In the genomic region with DNA sequence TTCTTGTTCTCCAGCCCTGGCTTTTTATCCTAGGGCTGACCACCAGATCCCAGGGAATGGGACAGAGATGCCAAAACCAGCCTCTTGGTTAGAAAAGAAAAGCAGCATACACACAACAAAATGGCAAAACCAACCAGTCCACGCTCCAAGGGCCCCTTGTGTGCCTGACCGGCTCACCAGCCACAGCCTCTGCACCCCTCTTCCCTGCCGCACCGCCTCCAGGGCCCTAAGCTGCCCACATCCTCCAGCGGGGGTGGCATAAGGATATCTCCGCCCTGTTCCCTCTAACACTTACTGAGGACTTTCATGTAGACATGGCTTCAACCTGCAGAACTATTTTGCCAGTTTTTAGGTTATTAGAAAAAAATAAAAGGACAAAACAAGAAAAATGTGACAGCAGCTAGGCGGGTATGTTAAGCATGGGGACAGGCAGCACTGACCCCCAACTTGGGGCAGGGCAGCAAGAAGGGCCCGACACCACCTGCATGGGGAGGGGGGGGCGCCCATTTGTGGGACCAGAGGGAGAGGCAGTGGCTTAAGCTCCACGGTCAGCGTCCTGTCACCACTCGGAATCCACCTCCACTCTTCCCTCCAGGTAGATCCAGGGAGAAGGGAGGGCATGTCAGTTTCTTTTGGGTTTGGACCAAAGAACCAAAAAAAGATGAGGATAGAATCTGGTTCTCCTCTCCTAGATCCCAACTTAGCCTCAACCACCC, we compare ENCODE assay signal across 1 cellular context.
TF ChIP-seq lines count a peak whose summit lies in the region.

No MANE protein-coding gene starts in this region.

TF ChIP-seq in GM23338, 12 proteins besides CTCF, POLR2A, EP300 and RAD21 (continued from another document):
- TF ChIP-seq, protein P1, sequence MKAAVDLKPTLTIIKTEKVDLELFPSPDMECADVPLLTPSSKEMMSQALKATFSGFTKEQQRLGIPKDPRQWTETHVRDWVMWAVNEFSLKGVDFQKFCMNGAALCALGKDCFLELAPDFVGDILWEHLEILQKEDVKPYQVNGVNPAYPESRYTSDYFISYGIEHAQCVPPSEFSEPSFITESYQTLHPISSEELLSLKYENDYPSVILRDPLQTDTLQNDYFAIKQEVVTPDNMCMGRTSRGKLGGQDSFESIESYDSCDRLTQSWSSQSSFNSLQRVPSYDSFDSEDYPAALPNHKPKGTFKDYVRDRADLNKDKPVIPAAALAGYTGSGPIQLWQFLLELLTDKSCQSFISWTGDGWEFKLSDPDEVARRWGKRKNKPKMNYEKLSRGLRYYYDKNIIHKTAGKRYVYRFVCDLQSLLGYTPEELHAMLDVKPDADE (IDR thresholded peaks at IDR 0.05), result no peak
- TF ChIP-seq EZH2phosphoT487 (IDR thresholded peaks at IDR 0.05; ENCODE audit: unreplicated experiment) (no peak), ZNF114 (CRISPR knock-in tag; IDR thresholded peaks at IDR 0.05) (no peak), NANOG (IDR thresholded peaks at IDR 0.05; ENCODE audit: borderline replicate concordance) (no peak), ZNF331 (CRISPR knock-in tag; IDR thresholded peaks at IDR 0.05; ENCODE audit: low read depth) (no peak), CREB1 (CRISPR knock-in tag; IDR thresholded peaks at IDR 0.05; ENCODE audit: low read depth) (no peak)
- TF ChIP-seq, protein P2, sequence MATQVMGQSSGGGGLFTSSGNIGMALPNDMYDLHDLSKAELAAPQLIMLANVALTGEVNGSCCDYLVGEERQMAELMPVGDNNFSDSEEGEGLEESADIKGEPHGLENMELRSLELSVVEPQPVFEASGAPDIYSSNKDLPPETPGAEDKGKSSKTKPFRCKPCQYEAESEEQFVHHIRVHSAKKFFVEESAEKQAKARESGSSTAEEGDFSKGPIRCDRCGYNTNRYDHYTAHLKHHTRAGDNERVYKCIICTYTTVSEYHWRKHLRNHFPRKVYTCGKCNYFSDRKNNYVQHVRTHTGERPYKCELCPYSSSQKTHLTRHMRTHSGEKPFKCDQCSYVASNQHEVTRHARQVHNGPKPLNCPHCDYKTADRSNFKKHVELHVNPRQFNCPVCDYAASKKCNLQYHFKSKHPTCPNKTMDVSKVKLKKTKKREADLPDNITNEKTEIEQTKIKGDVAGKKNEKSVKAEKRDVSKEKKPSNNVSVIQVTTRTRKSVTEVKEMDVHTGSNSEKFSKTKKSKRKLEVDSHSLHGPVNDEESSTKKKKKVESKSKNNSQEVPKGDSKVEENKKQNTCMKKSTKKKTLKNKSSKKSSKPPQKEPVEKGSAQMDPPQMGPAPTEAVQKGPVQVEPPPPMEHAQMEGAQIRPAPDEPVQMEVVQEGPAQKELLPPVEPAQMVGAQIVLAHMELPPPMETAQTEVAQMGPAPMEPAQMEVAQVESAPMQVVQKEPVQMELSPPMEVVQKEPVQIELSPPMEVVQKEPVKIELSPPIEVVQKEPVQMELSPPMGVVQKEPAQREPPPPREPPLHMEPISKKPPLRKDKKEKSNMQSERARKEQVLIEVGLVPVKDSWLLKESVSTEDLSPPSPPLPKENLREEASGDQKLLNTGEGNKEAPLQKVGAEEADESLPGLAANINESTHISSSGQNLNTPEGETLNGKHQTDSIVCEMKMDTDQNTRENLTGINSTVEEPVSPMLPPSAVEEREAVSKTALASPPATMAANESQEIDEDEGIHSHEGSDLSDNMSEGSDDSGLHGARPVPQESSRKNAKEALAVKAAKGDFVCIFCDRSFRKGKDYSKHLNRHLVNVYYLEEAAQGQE (IDR thresholded peaks at IDR 0.05; ENCODE audit: unreplicated experiment), result no peak
TF ChIP-seq in GM23338: peak in this region for 0.
